Comparison of ENCODE assay signal across 13 cellular contexts in the genomic region with DNA sequence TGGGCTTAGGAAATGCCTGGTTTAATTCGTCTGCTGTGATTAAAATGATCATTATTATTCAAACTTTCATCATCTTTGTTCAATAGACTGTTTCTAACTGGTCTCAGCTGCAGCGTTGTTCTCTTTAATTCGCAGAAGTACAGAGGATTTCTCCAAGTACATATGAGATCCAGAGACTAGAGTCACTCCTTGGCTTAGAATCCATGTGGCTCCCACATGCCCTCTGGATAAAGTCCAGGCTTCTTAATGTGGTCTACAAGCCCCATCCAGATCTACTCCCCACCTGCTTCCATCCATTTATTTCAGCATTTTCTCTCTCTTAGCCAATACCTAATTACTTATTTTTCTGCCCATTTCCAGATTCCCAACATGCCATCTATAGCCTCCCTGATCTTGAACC. TPM values are rescaled to one million over a fixed set of nuclear protein-coding genes. Genes with fewer than 3 reads are reported as not detected.
DNase-seq lines count a peak whose midpoint lies in the region; ATAC-seq, FAIRE-seq and TF ChIP-seq lines count a peak whose summit lies in the region.
"Had no signal": no experiment of that assay in that cellular context is flagged by ENCODE, and none has a peak within 500 bp of the region (broad histone marks: within the 10 kb centered on the region; RNA-seq: fewer than 3 reads in every experiment).

No MANE protein-coding gene starts in this region.

- no peaks in the 10 kb centered on the region for H3K27me3 Mint-ChIP-seq in activated naive CD4-positive, alpha-beta T cell treated with anti-CD3 and anti-CD28 coated beads, Interleukin-2, amount 50 U/mL, for 24 hours
- no peaks in the 10 kb centered on the region for H3K27me3 Mint-ChIP-seq in activated T-helper 17 cell treated with anti-CD3 and anti-CD28 coated beads, Interleukin-2, amount 50 U/mL, for 72 hours
- H3K27me3 Mint-ChIP-seq in type B pancreatic cell: no peaks in the 10 kb centered on the region

- H4K20me1 ChIP-seq in keratinocyte (ENCODE audit: control insufficient read depth, extremely low read depth, insufficient read depth, low read length): no peaks in the 10 kb centered on the region

- H2AFZ ChIP-seq in keratinocyte (ENCODE audit: control insufficient read depth, low read length): no peak overlapping the region

- H3K27me3 ChIP-seq in keratinocyte (ENCODE audit: control insufficient read depth, extremely low read depth, insufficient read depth, low read length): no peaks in the 10 kb centered on the region

- peak overlapping the region; percentile 81 for H3K4me3 Mint-ChIP-seq in activated naive CD4-positive, alpha-beta T cell treated with anti-CD3 and anti-CD28 coated beads, Interleukin-2, amount 50 U/mL, for 24 hours
- peak overlapping the region; percentile 78 for H3K4me3 Mint-ChIP-seq in activated T-helper 17 cell treated with anti-CD3 and anti-CD28 coated beads, Interleukin-2, amount 50 U/mL, for 72 hours
- peak overlapping the region; percentile 85 for H3K4me3 Mint-ChIP-seq in type B pancreatic cell

- DNase-seq in activated naive CD4-positive, alpha-beta T cell (lab: John Stamatoyannopoulos, UW): no peak
- DNase-seq in keratinocyte (ENCODE audit: low read depth, low spot score): no peak
- DNase-seq in type B pancreatic cell (ENCODE audit: extremely low spot score, unreplicated experiment): no peak
- DNase-seq in superior temporal gyrus (ENCODE audit: extremely low spot score): no peak
- DNase-seq: IMR-90; lower lobe of right lung; stimulated activated CD4-positive, alpha-beta T cell treated with anti-CD3 and anti-CD28 coated beads, Interleukin-2, amount 100 ng/mL, for 48 hours had no signal

- H3K9me1 ChIP-seq in keratinocyte (ENCODE audit: control insufficient read depth, extremely low read depth, insufficient read depth, low read length): no peaks in the 10 kb centered on the region

- H3K9me3 ChIP-seq in keratinocyte (ENCODE audit: control insufficient read depth, low read depth, low read length): no peaks in the 10 kb centered on the region
- H3K9me3 ChIP-seq: HAP-1, lower lobe of right lung had no signal

- no peak for ATAC-seq in activated T-helper 17 cell treated with anti-CD3 and anti-CD28 coated beads, Interleukin-2, amount 50 U/mL, for 72 hours (replicated peaks)
- ATAC-seq in HG02973 (IDR thresholded peaks at IDR 0.05; ENCODE audit: unreplicated experiment) (no peak), GM21423 (IDR thresholded peaks at IDR 0.05; ENCODE audit: unreplicated experiment) (no peak)

- peaks cover 36% of the 10 kb centered on the region for H3K4me1 Mint-ChIP-seq in activated naive CD4-positive, alpha-beta T cell treated with anti-CD3 and anti-CD28 coated beads, Interleukin-2, amount 50 U/mL, for 24 hours
- H3K4me1 Mint-ChIP-seq in activated T-helper 17 cell treated with anti-CD3 and anti-CD28 coated beads, Interleukin-2, amount 50 U/mL, for 72 hours: peaks cover 27% of the 10 kb centered on the region
- H3K4me1 Mint-ChIP-seq in type B pancreatic cell (ENCODE audit: unreplicated experiment): peaks cover 23% of the 10 kb centered on the region

- no peak for FAIRE-seq in keratinocyte (lab: Jason Lieb, UNC)
- FAIRE-seq: GM18507 had no signal

- H3K4me2 ChIP-seq in keratinocyte (ENCODE audit: control insufficient read depth, extremely low read depth, insufficient read depth, low read depth, low read length): peak overlapping the region; percentile 75

- H3K4me1 ChIP-seq in keratinocyte (ENCODE audit: control insufficient read depth, extremely low read depth, insufficient read depth, low read length): peaks cover 20% of the 10 kb centered on the region

- no peak overlapping the region for H3K9ac ChIP-seq in keratinocyte (ENCODE audit: control insufficient read depth, extremely low read depth, insufficient read depth, low read length)

- H3K27ac Mint-ChIP-seq in activated naive CD4-positive, alpha-beta T cell treated with anti-CD3 and anti-CD28 coated beads, Interleukin-2, amount 50 U/mL, for 24 hours: peak overlapping the region; percentile 15
- H3K27ac Mint-ChIP-seq in activated T-helper 17 cell treated with anti-CD3 and anti-CD28 coated beads, Interleukin-2, amount 50 U/mL, for 72 hours: peak overlapping the region; percentile 49
- peak overlapping the region; percentile 75 for H3K27ac Mint-ChIP-seq in type B pancreatic cell

- peaks cover 27% of the 10 kb centered on the region for H3K79me2 ChIP-seq in keratinocyte (ENCODE audit: control insufficient read depth, insufficient read depth, low read length)

- no peaks in the 10 kb centered on the region for H3K9me3 Mint-ChIP-seq in activated naive CD4-positive, alpha-beta T cell treated with anti-CD3 and anti-CD28 coated beads, Interleukin-2, amount 50 U/mL, for 24 hours
- no peaks in the 10 kb centered on the region for H3K9me3 Mint-ChIP-seq in activated T-helper 17 cell treated with anti-CD3 and anti-CD28 coated beads, Interleukin-2, amount 50 U/mL, for 72 hours
- H3K9me3 Mint-ChIP-seq in type B pancreatic cell: no peaks in the 10 kb centered on the region

- peaks cover 17% of the 10 kb centered on the region for H3K36me3 Mint-ChIP-seq in activated naive CD4-positive, alpha-beta T cell treated with anti-CD3 and anti-CD28 coated beads, Interleukin-2, amount 50 U/mL, for 24 hours
- peaks cover 36% of the 10 kb centered on the region for H3K36me3 Mint-ChIP-seq in activated T-helper 17 cell treated with anti-CD3 and anti-CD28 coated beads, Interleukin-2, amount 50 U/mL, for 72 hours (ENCODE audit: low read depth)
- H3K36me3 Mint-ChIP-seq in type B pancreatic cell: peaks cover 22% of the 10 kb centered on the region

- no peak overlapping the region for H3K27ac ChIP-seq in keratinocyte (ENCODE audit: control insufficient read depth, insufficient read depth, low read length)

- no peak overlapping the region for H3K4me3 ChIP-seq in keratinocyte (ENCODE audit: control insufficient read depth in 2 of 3, extremely low read depth in 1 of 3, insufficient read depth in 2 of 3, low read depth in 1 of 3, low read length in 3 of 3)

- dilution Hi-C loops in keratinocyte (cut with MboI; ENCODE audit: extremely low pct_ligation_motif_present, low sequenced_read_pairs): no loop called here

- H3K36me3 ChIP-seq in keratinocyte (ENCODE audit: control insufficient read depth in 2 of 2, extremely low read depth in 1 of 2, insufficient read depth in 2 of 2, low read length in 2 of 2): peaks cover 2 to 16% of the 10 kb centered on the region in 2 experiments

- TF ChIP-seq CTCF in keratinocyte (optimal IDR thresholded peaks at IDR 0.05 in 1 of 3, IDR thresholded peaks at IDR 0.05 in 1 of 3, conservative IDR thresholded peaks at IDR 0.05 in 1 of 3; ENCODE audit: extremely low read depth in 1 of 3, insufficient read depth in 2 of 3, low read length in 3 of 3) (no peak), type B pancreatic cell (conservative IDR thresholded peaks at IDR 0.05) (no peak)

RNA-seq across cellular contexts. Expression of gene ZBTB24, which starts 1.1 kb away (rescaled TPM):
- total RNA-seq in activated T-helper 17 cell treated with anti-CD3 and anti-CD28 coated beads, Interleukin-2, amount 50 U/mL, for 72 hours: 10 to 100 TPM; 11.0 to 11.4 TPM
- polyA plus RNA-seq in keratinocyte: 3.0 to 5.1 TPM (median 4.6 TPM) in 3 replicates
- polyA plus RNA-seq in keratinocyte (2011; ENCODE audit: low read depth): 2.9 TPM
- 2.2 and 3.6 TPM in 2 replicates for polyA plus RNA-seq in keratinocyte (2011; cell fraction: cytosol; rRNA removed)
- polyA plus RNA-seq in keratinocyte (2011; cell fraction: nucleus; rRNA removed): 4.8 and 5.5 TPM in 2 replicates
- polyA plus RNA-seq in keratinocyte (2012; ENCODE audit: low replicate concordance): 2.1 and 5.5 TPM in 2 replicates
- polyA minus RNA-seq in keratinocyte: 3.9 to 6.4 TPM (median 6.2 TPM) in 3 replicates
- 3.6 TPM for polyA minus RNA-seq in keratinocyte (2011; cell fraction: cytosol; rRNA and poly(A)+ RNA removed)
- 3.5 and 6.9 TPM in 2 replicates for polyA minus RNA-seq in keratinocyte (2011; cell fraction: nucleus; rRNA and poly(A)+ RNA removed)
- total RNA-seq in type B pancreatic cell (ENCODE audit: low replicate concordance): 7.7 and 10.6 TPM in 2 replicates

RNA-seq across cellular contexts. Expression of gene MICAL1, which starts 28.6 kb away (rescaled TPM):
- total RNA-seq in activated T-helper 17 cell treated with anti-CD3 and anti-CD28 coated beads, Interleukin-2, amount 50 U/mL, for 72 hours: 10 to 100 TPM; 43.3 to 58.3 TPM
- polyA plus RNA-seq in keratinocyte: 25.6 to 37.6 TPM (median 29.8 TPM) in 3 replicates
- polyA plus RNA-seq in keratinocyte (2011; ENCODE audit: low read depth): 7.4 TPM
- polyA plus RNA-seq in keratinocyte (2011; cell fraction: cytosol; rRNA removed): 11.6 and 19.6 TPM in 2 replicates
- polyA plus RNA-seq in keratinocyte (2011; cell fraction: nucleus; rRNA removed): 145 and 157 TPM in 2 replicates
- polyA plus RNA-seq in keratinocyte (2012; ENCODE audit: low replicate concordance): 11.8 and 32.3 TPM in 2 replicates
- polyA minus RNA-seq in keratinocyte: 31.3 to 44.9 TPM (median 33.0 TPM) in 3 replicates
- polyA minus RNA-seq in keratinocyte (2011; cell fraction: cytosol; rRNA and poly(A)+ RNA removed): 42.6 TPM
- 39.6 and 50.9 TPM in 2 replicates for polyA minus RNA-seq in keratinocyte (2011; cell fraction: nucleus; rRNA and poly(A)+ RNA removed)
- 27.7 and 49.7 TPM in 2 replicates for total RNA-seq in type B pancreatic cell (ENCODE audit: low replicate concordance)

RNA-seq across cellular contexts. Expression of gene SMPD2, which starts 43.6 kb away (rescaled TPM):
- total RNA-seq in activated T-helper 17 cell treated with anti-CD3 and anti-CD28 coated beads, Interleukin-2, amount 50 U/mL, for 72 hours: 1 to 10 TPM; 8.0 to 9.7 TPM
- 11.7 to 15.8 TPM (median 13.2 TPM) in 3 replicates for polyA plus RNA-seq in keratinocyte
- 13.0 TPM for polyA plus RNA-seq in keratinocyte (2011; ENCODE audit: low read depth)
- 10.9 and 11.2 TPM in 2 replicates for polyA plus RNA-seq in keratinocyte (2011; cell fraction: cytosol; rRNA removed)
- polyA plus RNA-seq in keratinocyte (2011; cell fraction: nucleus; rRNA removed): 17.6 and 18.8 TPM in 2 replicates
- 9.6 and 13.6 TPM in 2 replicates for polyA plus RNA-seq in keratinocyte (2012; ENCODE audit: low replicate concordance)
- polyA minus RNA-seq in keratinocyte: 16.5 to 24.3 TPM (median 18.4 TPM) in 3 replicates
- 8.6 TPM for polyA minus RNA-seq in keratinocyte (2011; cell fraction: cytosol; rRNA and poly(A)+ RNA removed)
- 5.7 and 8.3 TPM in 2 replicates for polyA minus RNA-seq in keratinocyte (2011; cell fraction: nucleus; rRNA and poly(A)+ RNA removed)
- total RNA-seq in type B pancreatic cell (ENCODE audit: low replicate concordance): 13.7 and 23.5 TPM in 2 replicates

RNA-seq across cellular contexts. Expression of gene PPIL6, which starts 43.7 kb away (rescaled TPM):
- total RNA-seq in activated T-helper 17 cell treated with anti-CD3 and anti-CD28 coated beads, Interleukin-2, amount 50 U/mL, for 72 hours: under 1 TPM in 1 of 2 donors, not detected in 1; 0.39 TPM
- 0.82 to 1.4 TPM (median 1.3 TPM) in 3 replicates for polyA plus RNA-seq in keratinocyte
- polyA plus RNA-seq in keratinocyte (2011; ENCODE audit: low read depth): 2.0 TPM
- polyA plus RNA-seq in keratinocyte (2011; cell fraction: cytosol; rRNA removed): 1.1 and 1.8 TPM in 2 replicates
- 0.90 and 1.0 TPM in 2 replicates for polyA plus RNA-seq in keratinocyte (2011; cell fraction: nucleus; rRNA removed)
- 0.48 and 1.7 TPM in 2 replicates for polyA plus RNA-seq in keratinocyte (2012; ENCODE audit: low replicate concordance)
- 0.23 to 0.29 TPM in 2 of 3 replicates, not detected in the other for polyA minus RNA-seq in keratinocyte
- polyA minus RNA-seq in keratinocyte (2011; cell fraction: cytosol; rRNA and poly(A)+ RNA removed): not detected
- polyA minus RNA-seq in keratinocyte (2011; cell fraction: nucleus; rRNA and poly(A)+ RNA removed): 1.4 TPM in 1 of 2 replicates, not detected in the other
- total RNA-seq in type B pancreatic cell (ENCODE audit: low replicate concordance): 3.4 and 6.1 TPM in 2 replicates

Comparison
In these comparisons a context has a peak if more than half of its experiments do, and no peak if none do; other contexts are left out.
1. H3K27ac Mint-ChIP-seq: peak in every context shown above with its lines; median percentile 75 in type B pancreatic cell; 49 in activated T-helper 17 cell treated with anti-CD3 and anti-CD28 coated beads, Interleukin-2, amount 50 U/mL, for 72 hours; 15 in activated naive CD4-positive, alpha-beta T cell treated with anti-CD3 and anti-CD28 coated beads, Interleukin-2, amount 50 U/mL, for 24 hours.